8 cellular contexts compared by ENCODE assay signal in genomic region chr7:43869898-43870240, GRCh38. TPM values are rescaled to one million over a fixed set of nuclear protein-coding genes. Genes with fewer than 3 reads are reported as not detected.
DNase-seq lines count a peak whose midpoint lies in the region; ATAC-seq and TF ChIP-seq lines count a peak whose summit lies in the region.

No MANE protein-coding gene starts in this region.

- intact Hi-C loops in prostate gland (cut with DNase I) = no loop called here

- H3K9ac ChIP-seq in HUES64 (ENCODE audit: low read depth, low read length) = peak overlapping the region; percentile 77

- TF ChIP-seq POLR2A in prostate gland (IDR thresholded peaks at IDR 0.05) = no peak

- peak; percentile 8 for ATAC-seq in GM18858 (IDR thresholded peaks at IDR 0.05; ENCODE audit: unreplicated experiment)
- ATAC-seq in activated T-helper 17 cell treated with anti-CD3 and anti-CD28 coated beads, Interleukin-2, amount 50 U/mL, for 72 hours (replicated peaks) = peak; percentile 47

- H3K27ac ChIP-seq in HUES64 (ENCODE audit: low read depth, low read length) (peak overlapping the region; percentile 59; the same call in 1 of the 2 replicates), prostate gland (peak overlapping the region; percentile 78 to 86)

- no peak for TF ChIP-seq CTCF in glutamatergic neuron (IDR thresholded peaks at IDR 0.05; ENCODE audit: partially characterized antibody, unreplicated experiment)
- no peak for TF ChIP-seq CTCF in prostate gland (IDR thresholded peaks at IDR 0.05)

- peaks cover 40% of the 10 kb centered on the region for H3K36me3 Mint-ChIP-seq in activated T-helper 17 cell treated with anti-CD3 and anti-CD28 coated beads, Interleukin-2, amount 50 U/mL, for 72 hours (ENCODE audit: low read depth)
- peaks cover 4% of the 10 kb centered on the region for H3K36me3 Mint-ChIP-seq in glutamatergic neuron (ENCODE audit: unreplicated experiment)

- H3K9me3 Mint-ChIP-seq in activated T-helper 17 cell treated with anti-CD3 and anti-CD28 coated beads, Interleukin-2, amount 50 U/mL, for 72 hours = no peaks in the 10 kb centered on the region
- H3K9me3 Mint-ChIP-seq in glutamatergic neuron (ENCODE audit: unreplicated experiment) = peaks cover 5% of the 10 kb centered on the region

- H3K4me3 ChIP-seq in HUES64 (ENCODE audit: low read length) = peak overlapping the region; percentile 94
- peak overlapping the region; percentile 88 to 94 for H3K4me3 ChIP-seq in prostate gland

- H3K27me3 ChIP-seq in HUES64 (ENCODE audit: insufficient read depth, low read length) (0 out of 2 replicates have a peak, but pooled peaks cover 3% of the 10 kb centered on the region), prostate gland (replicated peaks; ENCODE audit: insufficient read depth) (no peaks in the 10 kb centered on the region)

- WGBS in HUES64 = 73% methylated on average over 12 of the region's 12 CpGs
- WGBS in prostate gland = 41% methylated on average over 12 of the region's 12 CpGs

- H3K27me3 Mint-ChIP-seq in activated T-helper 17 cell treated with anti-CD3 and anti-CD28 coated beads, Interleukin-2, amount 50 U/mL, for 72 hours = no peaks in the 10 kb centered on the region
- H3K27me3 Mint-ChIP-seq in glutamatergic neuron (ENCODE audit: unreplicated experiment) = peaks cover 4% of the 10 kb centered on the region

- H3K4me3 Mint-ChIP-seq in activated T-helper 17 cell treated with anti-CD3 and anti-CD28 coated beads, Interleukin-2, amount 50 U/mL, for 72 hours = peak overlapping the region; percentile 97
- H3K4me3 Mint-ChIP-seq in glutamatergic neuron (ENCODE audit: unreplicated experiment) = peak overlapping the region; percentile 90

- H3K9me3 ChIP-seq in HUES64 (ENCODE audit: insufficient read depth, low read depth, low read length) (no peaks in the 10 kb centered on the region), prostate gland (no peaks in the 10 kb centered on the region)

- peaks cover 22% of the 10 kb centered on the region for H3K4me1 Mint-ChIP-seq in activated T-helper 17 cell treated with anti-CD3 and anti-CD28 coated beads, Interleukin-2, amount 50 U/mL, for 72 hours
- H3K4me1 Mint-ChIP-seq in glutamatergic neuron (ENCODE audit: low read depth, unreplicated experiment) = peaks cover 12% of the 10 kb centered on the region

- peak overlapping the region; percentile 93 for H3K27ac Mint-ChIP-seq in activated T-helper 17 cell treated with anti-CD3 and anti-CD28 coated beads, Interleukin-2, amount 50 U/mL, for 72 hours
- peak overlapping the region; percentile 88 for H3K27ac Mint-ChIP-seq in glutamatergic neuron (ENCODE audit: unreplicated experiment)

- H3K4me1 ChIP-seq in HUES64 (ENCODE audit: insufficient read depth, low read length) (peaks cover 22% of the 10 kb centered on the region), prostate gland (replicated peaks) (no peaks in the 10 kb centered on the region)

- H3K36me3 ChIP-seq in HUES64 (ENCODE audit: insufficient read depth, low read length) (peaks cover 20% of the 10 kb centered on the region), prostate gland (no peaks in the 10 kb centered on the region)

- peak; percentile 78 for DNase-seq in A172 (ENCODE audit: low spot score)
- DNase-seq in glutamatergic neuron = no peak
- no peak for DNase-seq in prostate gland (ENCODE audit: low spot score)
- DNase-seq in NCI-H1436 (lab: John Stamatoyannopoulos, UW) = no peak
- DNase-seq in cerebellar cortex (ENCODE audit: low spot score) = no peak

RNA-seq across cellular contexts. Expression of gene MRPS24, which starts 0.6 kb away (rescaled TPM):
- 230 and 294 TPM in 2 replicates for total RNA-seq in A172 (2014; rRNA removed; shearing (Covaris generic))
- polyA plus RNA-seq in HUES64 (2013, experiment 1 of 2) = 105 TPM
- polyA plus RNA-seq in HUES64 (2013, experiment 2 of 2) = 104 TPM
- 100 to 1,000 TPM in 1 of 2 donors, 10 to 100 TPM in 1; 68.0 to 113 TPM for total RNA-seq in activated T-helper 17 cell treated with anti-CD3 and anti-CD28 coated beads, Interleukin-2, amount 50 U/mL, for 72 hours
- total RNA-seq in glutamatergic neuron (ENCODE audit: unreplicated experiment) (60.8 TPM), prostate gland (100 to 1,000 TPM in 1 of 2 donors, 10 to 100 TPM in 1; 92.7 to 131 TPM)

RNA-seq across cellular contexts. Expression of gene URGCP, which starts 36.5 kb away (rescaled TPM):
- total RNA-seq in A172 (2014; rRNA removed; shearing (Covaris generic)) = 37.8 and 41.8 TPM in 2 replicates
- 7.3 TPM for polyA plus RNA-seq in HUES64 (2013, experiment 1 of 2)
- polyA plus RNA-seq in HUES64 (2013, experiment 2 of 2) = 7.2 TPM
- total RNA-seq in activated T-helper 17 cell treated with anti-CD3 and anti-CD28 coated beads, Interleukin-2, amount 50 U/mL, for 72 hours = 10 to 100 TPM; 19.0 to 27.5 TPM
- total RNA-seq in glutamatergic neuron (ENCODE audit: unreplicated experiment) (17.8 TPM), prostate gland (10 to 100 TPM; 22.2 to 30.8 TPM)

RNA-seq across cellular contexts. Expression of gene UBE2D4, which starts 56.4 kb away (rescaled TPM):
- total RNA-seq in A172 (2014; rRNA removed; shearing (Covaris generic)) = 14.3 and 23.9 TPM in 2 replicates
- 4.6 TPM for polyA plus RNA-seq in HUES64 (2013, experiment 1 of 2)
- polyA plus RNA-seq in HUES64 (2013, experiment 2 of 2) = 5.6 TPM
- total RNA-seq in activated T-helper 17 cell treated with anti-CD3 and anti-CD28 coated beads, Interleukin-2, amount 50 U/mL, for 72 hours = 1 to 10 TPM; 3.0 to 8.3 TPM
- total RNA-seq in glutamatergic neuron (ENCODE audit: unreplicated experiment) (10.1 TPM), prostate gland (10 to 100 TPM; 17.3 to 22.0 TPM)
